13 cellular contexts compared by ENCODE assay signal in genomic region chr6:148272084-148272483, GRCh38.
A peak's percentile ranks its signal among the peaks of the same experiment; 100 is the strongest.
DNase-seq lines count a peak whose midpoint lies in the region; ATAC-seq and TF ChIP-seq lines count a peak whose summit lies in the region.
"Had no signal": no experiment of that assay in that cellular context is flagged by ENCODE, and none has a peak within 500 bp of the region (broad histone marks: within the 10 kb centered on the region; RNA-seq: fewer than 3 reads in every experiment).

No MANE protein-coding gene starts in this region.

- no peak overlapping the region for H3K4me3 Mint-ChIP-seq in nephron progenitor cell
- H3K4me3 Mint-ChIP-seq: CD4-positive, alpha-beta T cell; effector memory CD8-positive, alpha-beta T cell had no signal

- H3K4me3 ChIP-seq in esophagus muscularis mucosa = peak overlapping the region in 3 of 4 donors; percentile 1 to 20 (median 15)
- H3K4me3 ChIP-seq: HAP-1, testis had no signal

- H3K27me3 ChIP-seq in esophagus muscularis mucosa = no peaks in the 10 kb centered on the region
- H3K27me3 ChIP-seq: testis had no signal

- TF ChIP-seq EP300 in esophagus muscularis mucosa (IDR thresholded peaks at IDR 0.05) = no peak

- intact Hi-C loops in esophagus muscularis mucosa (cut with DNase I) = no loop called here

- no peak for ATAC-seq in HG02852 (IDR thresholded peaks at IDR 0.05; ENCODE audit: unreplicated experiment)
- ATAC-seq: effector memory CD8-positive, alpha-beta T cell had no signal

- TF ChIP-seq CTCF in esophagus muscularis mucosa (IDR thresholded peaks at IDR 0.05) (no peak), nephron progenitor cell (IDR thresholded peaks at IDR 0.05) (no peak)

- DNase-seq in AG20443 (ENCODE audit: low spot score) (peak; percentile 81), RKO (ENCODE audit: low spot score) (peak; percentile 41), esophagus muscularis mucosa (ENCODE audit: extremely low spot score) (no peak), nephron progenitor cell (no peak), NCI-H1105 (lab: John Stamatoyannopoulos, UW) (no peak), NAMALWA (ENCODE audit: low spot score) (no peak), GOT3 (lab: John Stamatoyannopoulos, UW) (no peak)
- DNase-seq: CD4-positive, alpha-beta T cell; effector memory CD8-positive, alpha-beta T cell; testis had no signal

- no peaks in the 10 kb centered on the region for H3K9me3 Mint-ChIP-seq in nephron progenitor cell
- H3K9me3 Mint-ChIP-seq: CD4-positive, alpha-beta T cell; effector memory CD8-positive, alpha-beta T cell had no signal

- WGBS in esophagus muscularis mucosa = 28% methylated on average over 5 of the region's 5 CpGs

- peak overlapping the region; percentile 23 for H3K27ac Mint-ChIP-seq in nephron progenitor cell
- H3K27ac Mint-ChIP-seq: CD4-positive, alpha-beta T cell; effector memory CD8-positive, alpha-beta T cell had no signal

- H3K27ac ChIP-seq in esophagus muscularis mucosa (replicated peaks in 1 of 4) = no peak overlapping the region
- H3K27ac ChIP-seq: HL-60, testis had no signal

- peaks cover 4% of the 10 kb centered on the region for H3K27me3 Mint-ChIP-seq in nephron progenitor cell (ENCODE audit: low read depth, poor library complexity)

- no peaks in the 10 kb centered on the region for H3K9me3 ChIP-seq in esophagus muscularis mucosa
- H3K9me3 ChIP-seq: HAP-1, testis had no signal

- H3K36me3 ChIP-seq in esophagus muscularis mucosa = no peaks in the 10 kb centered on the region
- H3K36me3 ChIP-seq: HAP-1 had no signal

- peaks cover 10 to 13% (median 13%) of the 10 kb centered on the region in 4 donors for H3K4me1 ChIP-seq in esophagus muscularis mucosa
- H3K4me1 ChIP-seq: HAP-1, testis had no signal

- H3K4me1 Mint-ChIP-seq in nephron progenitor cell = peaks cover 8% of the 10 kb centered on the region

- no peak for TF ChIP-seq POLR2A in esophagus muscularis mucosa (IDR thresholded peaks at IDR 0.05; ENCODE audit: low read depth)

- no peaks in the 10 kb centered on the region for H3K36me3 Mint-ChIP-seq in nephron progenitor cell (ENCODE audit: low read depth)

Comparison
In these comparisons a context has a peak if more than half of its experiments do, and no peak if none do; other contexts are left out.
1. DNase-seq: peak in AG20443 (single experiment) and RKO (single experiment); none in esophagus muscularis mucosa (single experiment), nephron progenitor cell (single experiment), NCI-H1105 (single experiment), NAMALWA (single experiment) and GOT3 (single experiment).